19 cellular contexts compared by ENCODE assay signal in the genomic region with DNA sequence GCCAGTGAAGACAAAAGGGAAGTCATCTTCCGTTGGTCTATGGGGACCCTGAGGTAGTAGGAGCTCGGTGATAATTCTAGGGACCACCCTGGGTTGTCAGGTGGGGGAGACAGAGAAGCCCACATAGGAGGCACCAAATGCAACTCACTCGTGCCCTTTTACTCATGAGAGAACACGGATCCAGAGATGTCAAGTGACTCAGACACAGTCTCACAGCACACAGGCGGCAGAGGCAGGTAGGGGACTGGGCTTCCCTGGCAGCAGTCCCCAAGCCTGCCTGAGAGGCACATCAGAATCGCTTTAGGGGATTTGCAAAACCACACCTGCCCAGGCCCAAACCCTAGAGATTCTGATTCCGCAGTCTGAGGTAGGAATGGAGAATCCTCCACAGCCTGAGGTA. TPM values are rescaled to one million over a fixed set of nuclear protein-coding genes. Genes with fewer than 3 reads are reported as not detected.
DNase-seq lines count a peak whose midpoint lies in the region; ATAC-seq, FAIRE-seq and TF ChIP-seq lines count a peak whose summit lies in the region.
"Had no signal": no experiment of that assay in that cellular context is flagged by ENCODE, and none has a peak within 500 bp of the region (broad histone marks: within the 10 kb centered on the region; RNA-seq: fewer than 3 reads in every experiment).

No MANE protein-coding gene starts in this region.

- intact Hi-C loops in GM12878 (cut with micrococcal nuclease; ENCODE audit: unreplicated experiment) = no loop called here
- intact Hi-C loops in spleen (cut with DNase I; ENCODE audit: low total_unique reads) = no loop called here

- peaks cover 54% of the 10 kb centered on the region for H3K4me1 ChIP-seq in GM12878 (ENCODE audit: control insufficient read depth, insufficient read depth, low read length)
- peaks cover 6 to 62% (median 45%) of the 10 kb centered on the region in 6 donors for H3K4me1 ChIP-seq in spleen

- H3K36me3 Mint-ChIP-seq in activated T-cell treated with anti-CD3 and anti-CD28 coated beads, Interleukin-2, amount 50 U/mL, for 24 hours (ENCODE audit: low read depth) = peaks cover 86% of the 10 kb centered on the region

- H3K4me3 ChIP-seq in NB4 (ENCODE audit: low read depth, low read length) = peak overlapping the region; percentile 0
- peak overlapping the region; percentile 97 for H3K4me3 ChIP-seq in GM12878
- H3K4me3 ChIP-seq in spleen = no peak overlapping the region

- DNase-seq in activated T-cell treated with anti-CD3 and anti-CD28 coated beads, Interleukin-2, amount 50 U/mL, for 24 hours = no peak
- DNase-seq in activated T-cell treated with anti-CD3 and anti-CD28 coated beads, Interleukin-2, amount 50 U/mL, for 48 hours = no peak
- DNase-seq in NB4 (ENCODE audit: low read depth) = no peak
- DNase-seq in GM12878 (ENCODE audit: low read depth, low spot score) = no peak
- DNase-seq in spleen = peak; percentile 51
- DNase-seq in hypothalamus (lab: John Stamatoyannopoulos, UW) = no peak
- no peak for DNase-seq in KBM-7
- DNase-seq in epidermal melanocyte (ENCODE audit: insufficient read length, low spot score) = no peak
- DNase-seq: ACHN; anterior cingulate cortex; cerebellar nuclear complex; HCEC 1CT; hippocampal formation; mesenchymal stem cell; NCI-H1436; stimulated activated naive CD4-positive, alpha-beta T cell treated with Interleukin-2 at 50 U/mL for 16 hours; WERI-Rb-1 had no signal

- in situ Hi-C loops in GM12878 (cut with MboI) (loop anchor here (5.0 kb wide), 2 partner anchors 71 to 141 kb away; no protein-coding TSS in a partner anchor), KBM-7 (cut with MboI; ENCODE audit: low pct_unique_long_range_greater_than_20kb, low sequenced_read_pairs) (no loop called here)

- H3K9me3 ChIP-seq in GM12878 (replicated peaks; ENCODE audit: control insufficient read depth, insufficient read depth, low read length) = no peaks in the 10 kb centered on the region
- no peaks in the 10 kb centered on the region for H3K9me3 ChIP-seq in spleen

- peak overlapping the region; percentile 97 for H3K4me3 Mint-ChIP-seq in activated T-cell treated with anti-CD3 and anti-CD28 coated beads, Interleukin-2, amount 50 U/mL, for 24 hours

- H3K9me3 Mint-ChIP-seq in activated T-cell treated with anti-CD3 and anti-CD28 coated beads, Interleukin-2, amount 50 U/mL, for 24 hours = no peaks in the 10 kb centered on the region

- RAD21 ChIA-PET in GM12878 (lab: Charles Lee; ENCODE audit: unreplicated experiment) = interaction anchor here (1.9 to 10.4 kb wide), 7 partner anchors 10 to 74 kb away, joined by 4 to 214 read pairs (median 99); partner anchors contain the start of gene RUNX3

- peaks cover 84% of the 10 kb centered on the region for H3K4me1 Mint-ChIP-seq in activated T-cell treated with anti-CD3 and anti-CD28 coated beads, Interleukin-2, amount 50 U/mL, for 24 hours (ENCODE audit: low read depth)

- H3K27ac Mint-ChIP-seq in activated T-cell treated with anti-CD3 and anti-CD28 coated beads, Interleukin-2, amount 50 U/mL, for 24 hours = peak overlapping the region; percentile 97

- H3K79me2 ChIP-seq in GM12878 (ENCODE audit: control insufficient read depth, insufficient read depth, low read length) = peaks cover 86% of the 10 kb centered on the region

- CTCF ChIA-PET in GM12878 (lab: Yijun Ruan, JAX) = interaction anchor here (3.1 to 18.6 kb wide), 6 partner anchors 9 to 139 kb away, joined by 17 to 396 read pairs (median 95); partner anchors contain the start of gene RUNX3

- no peaks in the 10 kb centered on the region for H3K27me3 Mint-ChIP-seq in activated T-cell treated with anti-CD3 and anti-CD28 coated beads, Interleukin-2, amount 50 U/mL, for 24 hours

- H3K27me3 ChIP-seq in GM12878 (replicated peaks in 1 of 2; ENCODE audit: control insufficient read depth in 2 of 2, insufficient read depth in 2 of 2, low read length in 1 of 2) = no peaks in the 10 kb centered on the region
- H3K27me3 ChIP-seq in spleen (replicated peaks in 1 of 7) = peaks cover 0 to 5% (median 0%) of the 10 kb centered on the region in 7 donors

- TF ChIP-seq POLR2A in NB4 (IDR thresholded peaks at IDR 0.05; ENCODE audit: extremely low read depth, insufficient read length) = no peak
- no peak for TF ChIP-seq POLR2A in GM12878 (IDR thresholded peaks at IDR 0.05; ENCODE audit: low read depth, low read length)
- no peak for TF ChIP-seq POLR2A in spleen (IDR thresholded peaks at IDR 0.05)

- BruUV-seq in GM12878 (replicated peaks; lab: Mats Ljungman, UMichigan) = no TSS peak

- no peak for TF ChIP-seq RAD21 in GM12878 (IDR thresholded peaks at IDR 0.05; ENCODE audit: insufficient read depth, low read depth, low read length)

- POLR2A ChIA-PET in GM12878 (lab: Charles Lee) = interaction anchor here (1.5 to 13.4 kb wide), 7 partner anchors 9 to 74 kb away, joined by 5 to 220 read pairs (median 23); partner anchors contain the start of gene RUNX3

- WGBS in GM12878 (ENCODE audit: insufficient coverage, insufficient replicate concordance, low lambda C conversion rate, missing lambda C conversion rate) = 2% methylated on average over 7 of the region's 7 CpGs
- WGBS in spleen, 5 donors = 76 to 89% (median 80%) methylated on average over 3 to 7 of the region's 7 CpGs

- no peak for ATAC-seq in GM12878

- SMC1A ChIA-PET in GM12878 (lab: Charles Lee; ENCODE audit: uncharacterized antibody, unreplicated experiment) = interaction anchor here (1.0 to 18.5 kb wide), 7 partner anchors 9 to 138 kb away, joined by 3 to 391 read pairs (median 33); partner anchors contain the start of gene RUNX3

- no peak for TF ChIP-seq CTCF in NB4 (IDR thresholded peaks at IDR 0.05; ENCODE audit: low read depth, low read length)
- TF ChIP-seq CTCF in GM12878 (IDR thresholded peaks at IDR 0.05 in 2 of 3, conservative IDR thresholded peaks at IDR 0.05 in 1 of 3; ENCODE audit: control insufficient read depth in 2 of 3, extremely low read depth in 1 of 3, insufficient read depth in 1 of 3, low read depth in 3 of 3, low read length in 3 of 3) = no peak
- no peak for TF ChIP-seq CTCF in spleen (IDR thresholded peaks at IDR 0.05 in 8 of 11, conservative IDR thresholded peaks at IDR 0.05 in 3 of 11)

- no peak overlapping the region for H2AFZ ChIP-seq in GM12878 (ENCODE audit: control insufficient read depth, low read depth, low read length)

- peaks cover 0 to 8% of the 10 kb centered on the region in 2 experiments; a peak in 3 of 4 replicates for H3K36me3 ChIP-seq in GM12878 (ENCODE audit: control insufficient read depth in 2 of 2, insufficient read depth in 2 of 2, low read length in 1 of 2)
- no peaks in the 10 kb centered on the region for H3K36me3 ChIP-seq in spleen
- H3K36me3 ChIP-seq: WERI-Rb-1 had no signal

- H3K4me2 ChIP-seq in GM12878 (ENCODE audit: control insufficient read depth, insufficient read depth) = peak overlapping the region; percentile 74

- no peak for TF ChIP-seq EP300 in GM12878 (IDR thresholded peaks at IDR 0.05; ENCODE audit: borderline replicate concordance in 1 of 2, control insufficient read depth in 1 of 2, low read depth in 2 of 2, low read length in 2 of 2)

- H3K9ac ChIP-seq in GM12878 (ENCODE audit: control insufficient read depth, insufficient read depth, low read length) = peak overlapping the region; percentile 91

- peaks cover 2% of the 10 kb centered on the region; the same call in 1 of the 2 replicates for H4K20me1 ChIP-seq in GM12878 (ENCODE audit: control insufficient read depth, insufficient read depth)

- H3K27ac ChIP-seq in GM12878 (ENCODE audit: control insufficient read depth, insufficient read depth) (peak overlapping the region; percentile 98), spleen (no peak overlapping the region)
- H3K27ac ChIP-seq: WERI-Rb-1 had no signal

- no peak for FAIRE-seq in GM12878 (lab: Jason Lieb, UNC)
- FAIRE-seq: endometrium had no signal

TF ChIP-seq in GM12878, 131 proteins besides CTCF, POLR2A, EP300 and RAD21 (continues in another document):
- TF ChIP-seq SIX5 (IDR thresholded peaks at IDR 0.05; ENCODE audit: low read depth, low read length, severe bottlenecking) (no peak), USF1 (IDR thresholded peaks at IDR 0.05; ENCODE audit: borderline replicate concordance, extremely low read length, insufficient read depth, low read depth, low read length) (no peak), CHD2 (IDR thresholded peaks at IDR 0.05; ENCODE audit: borderline replicate concordance, low read depth, low read length) (no peak), BHLHE40 (IDR thresholded peaks at IDR 0.05; ENCODE audit: borderline replicate concordance in 1 of 2, low read depth in 2 of 2, low read length in 1 of 2) (peak; percentile 4 to 12; a peak in 1 of 4 replicates), LARP7 (IDR thresholded peaks at IDR 0.05) (peak; percentile 44; the same call in 1 of the 2 replicates)

RNA-seq across cellular contexts. Expression of gene RUNX3, which starts 31.3 kb away (rescaled TPM):
- 101 and 106 TPM in 2 replicates for total RNA-seq in GM12878 (2013; cell fraction: nucleolus; rRNA removed)
- total RNA-seq in GM12878 (2014; rRNA removed) = 25.8 and 33.5 TPM in 2 replicates
- 18.4 and 19.0 TPM in 2 replicates for total RNA-seq in GM12878 (2014; rRNA removed; fragmentation: Illumina TruSeq; extraction: Trizol)
- total RNA-seq in GM12878 (2021) = 148 and 151 TPM in 2 replicates
- polyA plus RNA-seq in GM12878 (2011; ENCODE audit: low read depth) = 44.1 TPM
- 15.0 and 25.8 TPM in 2 replicates for polyA plus RNA-seq in GM12878 (2011; rRNA removed)
- 45.6 and 51.9 TPM in 2 replicates for polyA plus RNA-seq in GM12878 (2011; cell fraction: cytosol; rRNA removed)
- polyA plus RNA-seq in GM12878 (2011; cell fraction: nucleus; rRNA removed) = 72.8 and 112 TPM in 2 replicates
- 91.6 and 104 TPM in 2 replicates for polyA plus RNA-seq in GM12878 (2012)
- 48.8 and 61.7 TPM in 2 replicates for polyA plus RNA-seq in GM12878 (2014; fragmentation: Illumina TruSeq; extraction: Trizol)
- polyA plus RNA-seq in GM12878 (2014; fragmentation: Nextera tagmentation; extraction: Ambion mirVana) = 10 to 100 TPM; 21.6 to 26.3 TPM
- 64.7 and 79.6 TPM in 2 replicates for polyA plus RNA-seq in GM12878 (2014; rRNA removed)
- 10 to 100 TPM; 29.3 to 34.0 TPM for polyA plus RNA-seq in GM12878 (2016; fragmentation: Nextera tagmentation; extraction: Ambion mirVana)
- 20.0 and 31.7 TPM in 2 replicates for polyA minus RNA-seq in GM12878 (2011; rRNA and poly(A)+ RNA removed)
- 30.6 and 47.6 TPM in 2 replicates for polyA minus RNA-seq in GM12878 (2011; cell fraction: cytosol; rRNA and poly(A)+ RNA removed)
- 30.8 and 46.2 TPM in 2 replicates for polyA minus RNA-seq in GM12878 (2011; cell fraction: nucleus; rRNA and poly(A)+ RNA removed)
- 10 to 100 TPM; 38.1 to 76.3 (median 52.3) TPM for total RNA-seq in spleen
- polyA plus RNA-seq in spleen = 10 to 100 TPM; 17.3 to 22.1 (median 18.2) TPM
- polyA plus RNA-seq: neural cell had no signal

Comparison
In these comparisons a context has a peak if more than half of its experiments do, and no peak if none do; other contexts are left out.
1. H3K4me3 ChIP-seq: peak in NB4 (single experiment) and GM12878 (single experiment); none in spleen (0 of 8).